In the genomic region with DNA sequence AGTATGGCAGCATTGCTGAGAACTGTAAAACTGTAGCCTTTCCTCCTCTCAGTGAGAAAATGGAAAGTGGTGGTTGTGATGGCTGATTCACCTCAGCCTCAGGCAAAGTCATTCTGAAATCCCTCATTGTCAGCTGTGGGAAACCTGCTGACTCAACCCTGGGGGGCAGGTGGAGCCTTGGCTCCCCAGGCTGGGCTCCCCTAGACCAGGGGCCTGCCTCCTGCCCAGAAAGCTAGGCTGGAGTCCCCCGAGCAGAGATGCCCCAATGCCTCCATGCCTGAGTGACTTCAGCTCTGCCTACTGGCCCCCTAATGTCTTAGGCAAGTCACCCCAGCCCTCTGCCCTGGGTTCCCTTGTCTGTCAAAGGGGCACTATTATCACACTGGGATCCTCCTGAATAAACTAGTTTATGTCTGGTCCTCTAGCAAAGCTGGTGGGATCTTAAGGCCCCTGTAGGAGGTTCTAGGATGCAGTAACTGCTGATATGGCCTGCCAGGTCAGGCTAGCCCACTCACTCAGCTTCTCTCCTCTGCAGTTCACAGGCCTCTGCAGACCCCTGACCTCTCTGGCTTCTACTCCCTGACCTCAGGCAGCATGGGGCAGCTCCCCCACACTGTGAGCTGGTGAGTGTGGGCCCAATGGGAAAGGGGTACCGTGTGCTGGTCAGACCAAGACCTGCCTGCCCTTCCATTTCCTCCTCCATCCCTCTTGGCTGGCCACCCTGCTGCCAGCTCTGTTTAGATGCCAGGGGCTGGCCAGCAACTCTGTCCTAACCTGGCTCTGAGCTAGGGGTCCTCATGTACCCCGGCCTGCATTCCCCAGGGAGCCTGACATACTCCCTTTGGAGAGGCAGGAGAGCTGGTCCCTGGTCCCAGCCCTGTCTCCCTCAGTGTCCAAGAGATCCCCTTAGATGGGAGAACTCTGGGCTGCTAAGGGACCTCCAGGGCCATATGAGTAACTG, we compare ENCODE assay signal across 8 cellular contexts. TPM values are rescaled to one million over a fixed set of nuclear protein-coding genes. Genes with fewer than 3 reads are reported as not detected.
A peak's percentile ranks its signal among the peaks of the same experiment; 100 is the strongest.
DNase-seq lines count a peak whose midpoint lies in the region; ATAC-seq and TF ChIP-seq lines count a peak whose summit lies in the region.

No MANE protein-coding gene starts in this region.

- WGBS in esophagus muscularis mucosa: 100% methylated on average over 2 of the region's 3 CpGs

- H3K4me1 ChIP-seq in esophagus muscularis mucosa: peaks cover 6 to 29% (median 21%) of the 10 kb centered on the region in 4 donors

- no peak for TF ChIP-seq EP300 in esophagus muscularis mucosa (IDR thresholded peaks at IDR 0.05)

- H3K9me3 ChIP-seq in esophagus muscularis mucosa: no peaks in the 10 kb centered on the region

- peaks cover 79% of the 10 kb centered on the region for H3K4me1 Mint-ChIP-seq in stimulated activated effector memory CD8-positive, alpha-beta T cell treated with anti-CD3 and anti-CD28 coated beads, Interleukin-12 subunit alpha, Interleukin-12 subunit beta, amount 100 ng/mL, for 72 hours

- H3K4me3 Mint-ChIP-seq in stimulated activated effector memory CD8-positive, alpha-beta T cell treated with anti-CD3 and anti-CD28 coated beads, Interleukin-12 subunit alpha, Interleukin-12 subunit beta, amount 100 ng/mL, for 72 hours: no peak overlapping the region

- no peak for TF ChIP-seq POLR2A in esophagus muscularis mucosa (IDR thresholded peaks at IDR 0.05; ENCODE audit: low read depth)

- H3K27ac Mint-ChIP-seq in stimulated activated effector memory CD8-positive, alpha-beta T cell treated with anti-CD3 and anti-CD28 coated beads, Interleukin-12 subunit alpha, Interleukin-12 subunit beta, amount 100 ng/mL, for 72 hours: no peak overlapping the region

- H3K36me3 Mint-ChIP-seq in stimulated activated effector memory CD8-positive, alpha-beta T cell treated with anti-CD3 and anti-CD28 coated beads, Interleukin-12 subunit alpha, Interleukin-12 subunit beta, amount 100 ng/mL, for 72 hours: peaks cover 73% of the 10 kb centered on the region

- DNase-seq in activated CD4-positive, alpha-beta T cell treated with anti-CD3 and anti-CD28 coated beads for 48 hours: peak; percentile 81
- DNase-seq in esophagus muscularis mucosa (ENCODE audit: extremely low spot score): peak; percentile 77
- peak; percentile 58 to 88 for DNase-seq in stimulated activated effector memory CD8-positive, alpha-beta T cell treated with anti-CD3 and anti-CD28 coated beads, Interleukin-12 subunit alpha, Interleukin-12 subunit beta, amount 100 ng/mL, for 72 hours (ENCODE audit: low spot score in 2 of 2)
- DNase-seq in DMS53 (lab: John Stamatoyannopoulos, UW): no peak
- DNase-seq in NCI-H2107 (lab: John Stamatoyannopoulos, UW): no peak
- DNase-seq in NCI-H1417 treated with DMSO at 0.1 percent for 48 hours (lab: John Stamatoyannopoulos, UW): no peak

- H3K27ac ChIP-seq in esophagus muscularis mucosa (replicated peaks in 1 of 4): no peak overlapping the region

- H3K27me3 ChIP-seq in esophagus muscularis mucosa: no peaks in the 10 kb centered on the region

- H3K4me3 ChIP-seq in esophagus muscularis mucosa: no peak overlapping the region

- H3K9me3 Mint-ChIP-seq in stimulated activated effector memory CD8-positive, alpha-beta T cell treated with anti-CD3 and anti-CD28 coated beads, Interleukin-12 subunit alpha, Interleukin-12 subunit beta, amount 100 ng/mL, for 72 hours: no peaks in the 10 kb centered on the region

- peak; percentile 77 for ATAC-seq in GM19025 (IDR thresholded peaks at IDR 0.05; ENCODE audit: low read depth, unreplicated experiment)
- ATAC-seq in HG03045 (IDR thresholded peaks at IDR 0.05; ENCODE audit: unreplicated experiment): peak; percentile 81
- peak; percentile 93 for ATAC-seq in stimulated activated effector memory CD8-positive, alpha-beta T cell treated with anti-CD3 and anti-CD28 coated beads, Interleukin-12 subunit alpha, Interleukin-12 subunit beta, amount 100 ng/mL, for 72 hours

- intact Hi-C loops in esophagus muscularis mucosa (cut with DNase I): no loop called here

- TF ChIP-seq CTCF in esophagus muscularis mucosa (IDR thresholded peaks at IDR 0.05): no peak

- H3K36me3 ChIP-seq in esophagus muscularis mucosa: peaks cover 12 to 83% (median 74%) of the 10 kb centered on the region in 4 donors

RNA-seq across cellular contexts. Expression of gene TCF7, which starts 24.2 kb away (rescaled TPM):
- total RNA-seq in esophagus muscularis mucosa: 1 to 10 TPM in 3 of 4 donors, under 1 TPM in 1; 0.99 to 2.1 (median 1.5) TPM

RNA-seq across cellular contexts. Expression of gene SKP1, which starts 38.1 kb away (rescaled TPM):
- total RNA-seq in esophagus muscularis mucosa: 100 to 1,000 TPM; 170 to 345 (median 322) TPM

Comparison
In these comparisons a context has a peak if more than half of its experiments do, and no peak if none do; other contexts are left out.
1. DNase-seq: peak in activated CD4-positive, alpha-beta T cell treated with anti-CD3 and anti-CD28 coated beads for 48 hours (single experiment), esophagus muscularis mucosa (single experiment) and stimulated activated effector memory CD8-positive, alpha-beta T cell treated with anti-CD3 and anti-CD28 coated beads, Interleukin-12 subunit alpha, Interleukin-12 subunit beta, amount 100 ng/mL, for 72 hours (2 of 2); none in DMS53 (single experiment), NCI-H2107 (single experiment) and NCI-H1417 treated with DMSO at 0.1 percent for 48 hours (single experiment).
2. Peak in every context shown above with its lines, with median percentiles within 50 percentile points of each other: ATAC-seq.